19 cellular contexts compared by ENCODE assay signal in the genomic region with DNA sequence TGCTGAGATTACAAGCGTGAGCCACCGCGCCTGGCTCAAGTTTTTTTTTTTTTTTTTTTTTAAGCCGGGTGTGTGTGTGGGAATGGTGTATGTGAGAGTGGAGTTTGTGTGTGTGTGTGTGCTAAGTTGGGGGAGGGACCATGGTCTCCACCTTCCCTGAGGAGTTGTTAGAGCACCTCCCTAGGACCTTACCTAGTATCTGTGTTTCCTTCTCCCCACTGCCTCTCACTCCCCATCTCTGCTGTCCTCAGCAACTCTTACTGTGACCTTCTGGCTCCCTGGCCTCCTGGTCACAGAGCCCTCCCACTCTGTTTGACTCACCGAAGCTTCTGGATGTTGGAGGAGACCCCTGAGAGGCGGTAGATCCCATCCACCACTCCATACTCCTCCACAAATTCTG. TPM values are rescaled to one million over a fixed set of nuclear protein-coding genes. Genes with fewer than 3 reads are reported as not detected.
DNase-seq lines count a peak whose midpoint lies in the region; ATAC-seq and TF ChIP-seq lines count a peak whose summit lies in the region.
"Had no signal": no experiment of that assay in that cellular context is flagged by ENCODE, and none has a peak within 500 bp of the region (broad histone marks: within the 10 kb centered on the region; RNA-seq: fewer than 3 reads in every experiment).

No MANE protein-coding gene starts in this region.

- H3K4me1 Mint-ChIP-seq in activated T-cell treated with anti-CD3 and anti-CD28 coated beads, Interleukin-2, amount 50 U/mL, for 24 hours (ENCODE audit: low read depth), result peaks cover 60% of the 10 kb centered on the region
- H3K4me1 Mint-ChIP-seq in stimulated activated naive B cell treated with anti-CD40 and anti-IgM and Interleukin-4, amounts not matched to agents 10 μg/mL and 1 μg/mL and 100 μg/mL, for 72 hours, result peaks cover 23 to 52% of the 10 kb centered on the region in 2 donors

- peak overlapping the region; percentile 20 for H3K4me3 Mint-ChIP-seq in activated T-cell treated with anti-CD3 and anti-CD28 coated beads, Interleukin-2, amount 50 U/mL, for 24 hours
- no peak overlapping the region for H3K4me3 Mint-ChIP-seq in stimulated activated naive B cell treated with anti-CD40 and anti-IgM and Interleukin-4, amounts not matched to agents 10 μg/mL and 1 μg/mL and 100 μg/mL, for 72 hours

- no peaks in the 10 kb centered on the region for H3K36me3 ChIP-seq in Panc1 (ENCODE audit: control insufficient read depth, insufficient read depth, low read length)
- H3K36me3 ChIP-seq: SJSA1 had no signal

- no peak overlapping the region for H3K4me3 ChIP-seq in Panc1 (ENCODE audit: low read depth in 2 of 2, low read length in 2 of 2)
- H3K4me3 ChIP-seq: SJSA1 had no signal

- no peaks in the 10 kb centered on the region for H3K27me3 Mint-ChIP-seq in activated T-cell treated with anti-CD3 and anti-CD28 coated beads, Interleukin-2, amount 50 U/mL, for 24 hours
- no peaks in the 10 kb centered on the region for H3K27me3 Mint-ChIP-seq in stimulated activated naive B cell treated with anti-CD40 and anti-IgM and Interleukin-4, amounts not matched to agents 10 μg/mL and 1 μg/mL and 100 μg/mL, for 72 hours

- no TSS peak for BruUV-seq in Panc1 (replicated peaks; lab: Mats Ljungman, UMichigan)

- POLR2A ChIA-PET in Panc1 (lab: Charles Lee), result no interaction called here

- CTCF ChIA-PET in Panc1 (lab: Charles Lee), result no interaction called here

- peak overlapping the region; percentile 91 for H3K27ac Mint-ChIP-seq in activated T-cell treated with anti-CD3 and anti-CD28 coated beads, Interleukin-2, amount 50 U/mL, for 24 hours
- H3K27ac Mint-ChIP-seq in stimulated activated naive B cell treated with anti-CD40 and anti-IgM and Interleukin-4, amounts not matched to agents 10 μg/mL and 1 μg/mL and 100 μg/mL, for 72 hours, result peak overlapping the region; percentile 88

- no peaks in the 10 kb centered on the region for H3K9me3 Mint-ChIP-seq in activated T-cell treated with anti-CD3 and anti-CD28 coated beads, Interleukin-2, amount 50 U/mL, for 24 hours
- H3K9me3 Mint-ChIP-seq in stimulated activated naive B cell treated with anti-CD40 and anti-IgM and Interleukin-4, amounts not matched to agents 10 μg/mL and 1 μg/mL and 100 μg/mL, for 72 hours, result no peaks in the 10 kb centered on the region

- H3K4me1 ChIP-seq in Panc1 (ENCODE audit: control insufficient read depth, insufficient read depth, low read length), result no peaks in the 10 kb centered on the region
- H3K4me1 ChIP-seq: parathyroid adenoma, SJSA1 had no signal

- H3K27ac ChIP-seq in Panc1 (ENCODE audit: low read length), result no peak overlapping the region
- H3K27ac ChIP-seq: C4-2B, parathyroid adenoma, SJSA1, VCaP had no signal

- DNase-seq in activated T-cell treated with anti-CD3 and anti-CD28 coated beads, Interleukin-2, amount 50 U/mL, for 24 hours, result no peak
- no peak for DNase-seq in activated T-cell treated with anti-CD3 and anti-CD28 coated beads, Interleukin-2, amount 50 U/mL, for 1 hour
- DNase-seq in Panc1 (ENCODE audit: low read depth, low spot score) (no peak), NCI-H510A treated with DMSO at 0.1 percent for 48 hours (lab: John Stamatoyannopoulos, UW) (no peak), retina (no peak), HT-29 (ENCODE audit: low spot score) (no peak)
- no peak for DNase-seq in stimulated activated naive B cell treated with anti-CD40 and anti-IgM and Interleukin-4, amounts not matched to agents 10 μg/mL and 1 μg/mL and 100 μg/mL, for 72 hours
- DNase-seq: erythroblast, foreskin melanocyte, hypothalamus, NCI-H187, NCI-H226 had no signal

- ATAC-seq in Panc1 (0 out of 2 replicates have a peak, but pooled peaks have one; percentile 21), esophagus mucosa (peak; percentile 53)
- no peak for ATAC-seq in stimulated activated naive B cell treated with anti-CD40 and anti-IgM and Interleukin-4, amounts not matched to agents 10 μg/mL and 1 μg/mL and 100 μg/mL, for 72 hours (replicated peaks)
- ATAC-seq: sciatic nerve had no signal

- no peaks in the 10 kb centered on the region for H3K9me3 ChIP-seq in Panc1 (ENCODE audit: control insufficient read depth, insufficient read depth, low read depth, low read length)
- H3K9me3 ChIP-seq: SJSA1 had no signal

- no peak for TF ChIP-seq CTCF in Panc1 (IDR thresholded peaks at IDR 0.05)

- H3K27me3 ChIP-seq in Panc1 (ENCODE audit: control insufficient read depth, insufficient read depth, low read length), result no peaks in the 10 kb centered on the region

- H3K36me3 Mint-ChIP-seq in activated T-cell treated with anti-CD3 and anti-CD28 coated beads, Interleukin-2, amount 50 U/mL, for 24 hours (ENCODE audit: low read depth), result peaks cover 82% of the 10 kb centered on the region
- H3K36me3 Mint-ChIP-seq in stimulated activated naive B cell treated with anti-CD40 and anti-IgM and Interleukin-4, amounts not matched to agents 10 μg/mL and 1 μg/mL and 100 μg/mL, for 72 hours, result peaks cover 45 to 53% of the 10 kb centered on the region in 2 donors

- intact Hi-C loops in Panc1 (cut with micrococcal nuclease; ENCODE audit: unreplicated experiment), result no loop called here

- in situ Hi-C loops in Panc1 (cut with HindIII; ENCODE audit: low pct_unique_long_range_greater_than_20kb, low sequenced_read_pairs), result no loop called here

RNA-seq across cellular contexts. Expression of a gene that starts 10.4 kb away (rescaled TPM):
- 0.36 TPM for total RNA-seq in Panc1 (2021; ENCODE audit: unreplicated experiment)
- not detected for polyA plus RNA-seq in Panc1 (2012; ENCODE audit: insufficient read length)
- 6.0 TPM for total RNA-seq in esophagus mucosa
- total RNA-seq in HT-29 (2014; rRNA removed; shearing (Covaris generic)), result 0.58 and 0.86 TPM in 2 replicates
- total RNA-seq: lung microvascular endothelial cell, SJSA1 had no signal

RNA-seq across cellular contexts. Expression of a gene that starts 13.5 kb away (rescaled TPM):
- 57.7 TPM for total RNA-seq in Panc1 (2021; ENCODE audit: unreplicated experiment)
- 46.2 TPM for polyA plus RNA-seq in Panc1 (2012; ENCODE audit: insufficient read length)
- 25.2 TPM for total RNA-seq in esophagus mucosa
- total RNA-seq in HT-29 (2014; rRNA removed; shearing (Covaris generic)), result 78.4 and 79.3 TPM in 2 replicates

RNA-seq across cellular contexts. Expression of a gene that starts 20.5 kb away (rescaled TPM):
- total RNA-seq in Panc1 (2021; ENCODE audit: unreplicated experiment), result 20.1 TPM
- 32.0 TPM for polyA plus RNA-seq in Panc1 (2012; ENCODE audit: insufficient read length)
- total RNA-seq in esophagus mucosa, result 67.9 TPM
- 121 and 139 TPM in 2 replicates for total RNA-seq in HT-29 (2014; rRNA removed; shearing (Covaris generic))

RNA-seq across cellular contexts. Expression of a gene that starts 30.1 kb away (rescaled TPM):
- total RNA-seq in Panc1 (2021; ENCODE audit: unreplicated experiment) (not detected), esophagus mucosa (115 TPM)
- not detected for polyA plus RNA-seq in Panc1 (2012; ENCODE audit: insufficient read length)
- total RNA-seq in HT-29 (2014; rRNA removed; shearing (Covaris generic)), result 8.6 and 10.4 TPM in 2 replicates
- total RNA-seq: lung microvascular endothelial cell had no signal

RNA-seq across cellular contexts. Expression of a gene that starts 38.3 kb away (rescaled TPM):
- total RNA-seq in Panc1 (2021; ENCODE audit: unreplicated experiment) (63.0 TPM), esophagus mucosa (137 TPM)
- polyA plus RNA-seq in Panc1 (2012; ENCODE audit: insufficient read length), result 35.3 TPM
- total RNA-seq in HT-29 (2014; rRNA removed; shearing (Covaris generic)), result 128 and 154 TPM in 2 replicates

Comparison
In these comparisons a context has a peak if more than half of its experiments do, and no peak if none do; other contexts are left out.
1. ATAC-seq: peak in Panc1 (single experiment) and esophagus mucosa (single experiment); none in stimulated activated naive B cell treated with anti-CD40 and anti-IgM and Interleukin-4, amounts not matched to agents 10 μg/mL and 1 μg/mL and 100 μg/mL, for 72 hours (0 of 2).